In genomic region chr2:200320344-200320743, GRCh38 we compare ENCODE assay signal across 1 cellular context.
TF ChIP-seq lines count a peak whose summit lies in the region.

No MANE protein-coding gene starts in this region.

TF ChIP-seq in HepG2, 621 proteins besides CTCF, POLR2A, EP300 and RAD21 (continued from another document):
- TF ChIP-seq, protein P1, sequence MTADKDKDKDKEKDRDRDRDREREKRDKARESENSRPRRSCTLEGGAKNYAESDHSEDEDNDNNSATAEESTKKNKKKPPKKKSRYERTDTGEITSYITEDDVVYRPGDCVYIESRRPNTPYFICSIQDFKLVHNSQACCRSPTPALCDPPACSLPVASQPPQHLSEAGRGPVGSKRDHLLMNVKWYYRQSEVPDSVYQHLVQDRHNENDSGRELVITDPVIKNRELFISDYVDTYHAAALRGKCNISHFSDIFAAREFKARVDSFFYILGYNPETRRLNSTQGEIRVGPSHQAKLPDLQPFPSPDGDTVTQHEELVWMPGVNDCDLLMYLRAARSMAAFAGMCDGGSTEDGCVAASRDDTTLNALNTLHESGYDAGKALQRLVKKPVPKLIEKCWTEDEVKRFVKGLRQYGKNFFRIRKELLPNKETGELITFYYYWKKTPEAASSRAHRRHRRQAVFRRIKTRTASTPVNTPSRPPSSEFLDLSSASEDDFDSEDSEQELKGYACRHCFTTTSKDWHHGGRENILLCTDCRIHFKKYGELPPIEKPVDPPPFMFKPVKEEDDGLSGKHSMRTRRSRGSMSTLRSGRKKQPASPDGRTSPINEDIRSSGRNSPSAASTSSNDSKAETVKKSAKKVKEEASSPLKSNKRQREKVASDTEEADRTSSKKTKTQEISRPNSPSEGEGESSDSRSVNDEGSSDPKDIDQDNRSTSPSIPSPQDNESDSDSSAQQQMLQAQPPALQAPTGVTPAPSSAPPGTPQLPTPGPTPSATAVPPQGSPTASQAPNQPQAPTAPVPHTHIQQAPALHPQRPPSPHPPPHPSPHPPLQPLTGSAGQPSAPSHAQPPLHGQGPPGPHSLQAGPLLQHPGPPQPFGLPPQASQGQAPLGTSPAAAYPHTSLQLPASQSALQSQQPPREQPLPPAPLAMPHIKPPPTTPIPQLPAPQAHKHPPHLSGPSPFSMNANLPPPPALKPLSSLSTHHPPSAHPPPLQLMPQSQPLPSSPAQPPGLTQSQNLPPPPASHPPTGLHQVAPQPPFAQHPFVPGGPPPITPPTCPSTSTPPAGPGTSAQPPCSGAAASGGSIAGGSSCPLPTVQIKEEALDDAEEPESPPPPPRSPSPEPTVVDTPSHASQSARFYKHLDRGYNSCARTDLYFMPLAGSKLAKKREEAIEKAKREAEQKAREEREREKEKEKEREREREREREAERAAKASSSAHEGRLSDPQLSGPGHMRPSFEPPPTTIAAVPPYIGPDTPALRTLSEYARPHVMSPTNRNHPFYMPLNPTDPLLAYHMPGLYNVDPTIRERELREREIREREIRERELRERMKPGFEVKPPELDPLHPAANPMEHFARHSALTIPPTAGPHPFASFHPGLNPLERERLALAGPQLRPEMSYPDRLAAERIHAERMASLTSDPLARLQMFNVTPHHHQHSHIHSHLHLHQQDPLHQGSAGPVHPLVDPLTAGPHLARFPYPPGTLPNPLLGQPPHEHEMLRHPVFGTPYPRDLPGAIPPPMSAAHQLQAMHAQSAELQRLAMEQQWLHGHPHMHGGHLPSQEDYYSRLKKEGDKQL (CRISPR knock-in tag; IDR thresholded peaks at IDR 0.05; ENCODE audit: low read depth), result no peak
- 0 out of 2 replicates have a peak, but pooled peaks have one; percentile 40 for TF ChIP-seq ZSCAN21 (CRISPR knock-in tag; IDR thresholded peaks at IDR 0.05; ENCODE audit: borderline replicate concordance)
